Comparison of ENCODE assay signal across 25 cellular contexts in genomic region chr16:31085873-31086628, GRCh38. TPM values are rescaled to one million over a fixed set of nuclear protein-coding genes. Genes with fewer than 3 reads are reported as not detected.
DNase-seq lines count a peak whose midpoint lies in the region; ATAC-seq and TF ChIP-seq lines count a peak whose summit lies in the region.
"Had no signal": no experiment of that assay in that cellular context is flagged by ENCODE, and none has a peak within 500 bp of the region (broad histone marks: within the 10 kb centered on the region; RNA-seq: fewer than 3 reads in every experiment).

No MANE protein-coding gene starts in this region.

- H3K4me1 Mint-ChIP-seq in glutamatergic neuron (ENCODE audit: low read depth, unreplicated experiment), result peaks cover 9% of the 10 kb centered on the region
- H3K4me1 Mint-ChIP-seq in progenitor cell of endocrine pancreas (ENCODE audit: low read depth), result no peaks in the 10 kb centered on the region
- peaks cover 8% of the 10 kb centered on the region for H3K4me1 Mint-ChIP-seq in CD4-positive, alpha-beta T cell (ENCODE audit: low read depth)
- H3K4me1 Mint-ChIP-seq: mesothelial cell of epicardium had no signal

- H3K27me3 Mint-ChIP-seq in glutamatergic neuron (ENCODE audit: unreplicated experiment), result peaks cover 7% of the 10 kb centered on the region
- no peaks in the 10 kb centered on the region for H3K27me3 Mint-ChIP-seq in progenitor cell of endocrine pancreas
- no peaks in the 10 kb centered on the region for H3K27me3 Mint-ChIP-seq in CD4-positive, alpha-beta T cell
- H3K27me3 Mint-ChIP-seq: activated B cell treated with CpG ODN at 0.5 μM for 24 hours; naive thymus-derived CD8-positive, alpha-beta T cell; stimulated activated naive B cell treated with anti-CD40 and anti-IgM and Interleukin-4, amounts not matched to agents 10 μg/mL and 1 μg/mL and 100 μg/mL, for 72 hours had no signal

- H3K27me3 ChIP-seq in RWPE2 (ENCODE audit: insufficient read depth, poor library complexity, severe bottlenecking), result no peaks in the 10 kb centered on the region
- no peaks in the 10 kb centered on the region for H3K27me3 ChIP-seq in thyroid gland
- H3K27me3 ChIP-seq in CD4-positive, alpha-beta T cell (ENCODE audit: control insufficient read depth, insufficient read depth, low read length), result no peaks in the 10 kb centered on the region
- H3K27me3 ChIP-seq: gastroesophageal sphincter, pancreas, right atrium auricular region, suprapubic skin had no signal

- no peak overlapping the region for H3K4me3 Mint-ChIP-seq in glutamatergic neuron (ENCODE audit: unreplicated experiment)
- H3K4me3 Mint-ChIP-seq in progenitor cell of endocrine pancreas (ENCODE audit: low read depth), result no peak overlapping the region
- no peak overlapping the region for H3K4me3 Mint-ChIP-seq in CD4-positive, alpha-beta T cell
- H3K4me3 Mint-ChIP-seq: activated B cell treated with CpG ODN at 0.5 μM for 24 hours; mesothelial cell of epicardium; naive thymus-derived CD8-positive, alpha-beta T cell; stimulated activated naive B cell treated with anti-CD40 and anti-IgM and Interleukin-4, amounts not matched to agents 10 μg/mL and 1 μg/mL and 100 μg/mL, for 72 hours had no signal

- WGBS in thyroid gland, 2 donors, result 92% methylated on average over 14 to 16 of the region's 18 CpGs

- TF ChIP-seq POLR2A in thyroid gland (IDR thresholded peaks at IDR 0.05), result no peak

- TF ChIP-seq CTCF in HEK293 (tag by site-specific recombination; IDR thresholded peaks at IDR 0.05) (no peak), RWPE2 (IDR thresholded peaks at IDR 0.05; ENCODE audit: poor library complexity, severe bottlenecking) (no peak), glutamatergic neuron (IDR thresholded peaks at IDR 0.05; ENCODE audit: partially characterized antibody, unreplicated experiment) (no peak), progenitor cell of endocrine pancreas (IDR thresholded peaks at IDR 0.05; ENCODE audit: unreplicated experiment) (no peak), thyroid gland (IDR thresholded peaks at IDR 0.05) (no peak)
- no peak for TF ChIP-seq CTCF in CD4-positive, alpha-beta T cell (IDR thresholded peaks at IDR 0.05)

- in situ Hi-C loops in ACHN (cut with HindIII; ENCODE audit: low pct_ligation_motif_present, low pct_unique_long_range_greater_than_20kb, low sequenced_read_pairs), result no loop called here

- H3K9me3 Mint-ChIP-seq in glutamatergic neuron (ENCODE audit: unreplicated experiment), result peaks cover 8% of the 10 kb centered on the region
- H3K9me3 Mint-ChIP-seq in progenitor cell of endocrine pancreas (ENCODE audit: low read depth), result no peaks in the 10 kb centered on the region
- no peaks in the 10 kb centered on the region for H3K9me3 Mint-ChIP-seq in CD4-positive, alpha-beta T cell
- H3K9me3 Mint-ChIP-seq: activated B cell treated with CpG ODN at 0.5 μM for 24 hours; activated naive CD4-positive, alpha-beta T cell treated with anti-CD3 and anti-CD28 coated beads, Interleukin-2, amount 50 U/mL, for 72 hours; mesothelial cell of epicardium; naive thymus-derived CD8-positive, alpha-beta T cell; stimulated activated naive B cell treated with anti-CD40 and anti-IgM and Interleukin-4, amounts not matched to agents 10 μg/mL and 1 μg/mL and 100 μg/mL, for 72 hours had no signal

- POLR2A ChIA-PET in HEK293 (lab: Yijun Ruan, JAX), result interaction anchor here (0.7 to 2.7 kb wide), 3 partner anchors 12 to 89 kb away, joined by 3 to 12 read pairs (median 11); partner anchors contain the start of genes KAT8, ZNF646 and ZNF668
- POLR2A ChIA-PET in CD4-positive, alpha-beta T cell (lab: Charles Lee), result interaction anchor here (0.7 to 1.2 kb wide), 2 partner anchors 12 to 56 kb away, joined by 5 to 7 read pairs; partner anchors contain the start of genes ZNF646 and ZNF668

- H3K4me3 ChIP-seq in HEK293 (ENCODE audit: low read depth, low read length), result no peak overlapping the region
- H3K4me3 ChIP-seq in RWPE2 (ENCODE audit: severe bottlenecking), result no peak overlapping the region
- H3K4me3 ChIP-seq in thyroid gland (replicated peaks in 1 of 3), result no peak overlapping the region
- H3K4me3 ChIP-seq: gastroesophageal sphincter, left ventricle myocardium inferior, pancreas, right atrium auricular region, suprapubic skin had no signal

- peak overlapping the region; percentile 72 for H3K27ac Mint-ChIP-seq in glutamatergic neuron (ENCODE audit: unreplicated experiment)
- peak overlapping the region; percentile 33 for H3K27ac Mint-ChIP-seq in progenitor cell of endocrine pancreas
- H3K27ac Mint-ChIP-seq in CD4-positive, alpha-beta T cell, result no peak overlapping the region
- H3K27ac Mint-ChIP-seq: activated B cell treated with CpG ODN at 0.5 μM for 24 hours; mesothelial cell of epicardium; stimulated activated naive B cell treated with anti-CD40 and anti-IgM and Interleukin-4, amounts not matched to agents 10 μg/mL and 1 μg/mL and 100 μg/mL, for 72 hours had no signal

- no peaks in the 10 kb centered on the region for H3K36me3 Mint-ChIP-seq in glutamatergic neuron (ENCODE audit: unreplicated experiment)
- no peaks in the 10 kb centered on the region for H3K36me3 Mint-ChIP-seq in progenitor cell of endocrine pancreas (ENCODE audit: insufficient read depth)
- H3K36me3 Mint-ChIP-seq in CD4-positive, alpha-beta T cell (ENCODE audit: low read depth), result peaks cover 37% of the 10 kb centered on the region

- CTCF ChIA-PET in HEK293 (lab: Yijun Ruan, JAX), result no interaction called here
- CTCF ChIA-PET in CD4-positive, alpha-beta T cell (lab: Charles Lee), result no interaction called here

- H3K9me3 ChIP-seq in HEK293 (ENCODE audit: control insufficient read depth, insufficient read depth, low read depth, low read length), result no peaks in the 10 kb centered on the region
- no peaks in the 10 kb centered on the region for H3K9me3 ChIP-seq in RWPE2 (ENCODE audit: severe bottlenecking)
- no peaks in the 10 kb centered on the region for H3K9me3 ChIP-seq in thyroid gland
- H3K9me3 ChIP-seq in CD4-positive, alpha-beta T cell (ENCODE audit: control insufficient read depth, low read length), result no peaks in the 10 kb centered on the region
- H3K9me3 ChIP-seq: gastroesophageal sphincter, left ventricle myocardium inferior, pancreas, right atrium auricular region, suprapubic skin had no signal

- H3K4me1 ChIP-seq in HEK293 (ENCODE audit: control insufficient read depth, insufficient read depth, low read length) (no peaks in the 10 kb centered on the region), RWPE2 (ENCODE audit: insufficient read depth, poor library complexity, severe bottlenecking) (no peaks in the 10 kb centered on the region), thyroid gland (no peaks in the 10 kb centered on the region)
- H3K4me1 ChIP-seq: pancreas had no signal

- H3K36me3 ChIP-seq in HEK293 (ENCODE audit: control insufficient read depth in 2 of 2, insufficient read depth in 1 of 2, low read length in 2 of 2), result peaks cover 0 to 59% of the 10 kb centered on the region in 2 experiments; a peak in 2 of 3 replicates
- peaks cover 33% of the 10 kb centered on the region for H3K36me3 ChIP-seq in RWPE2 (ENCODE audit: low read depth)
- H3K36me3 ChIP-seq in thyroid gland, result peaks cover 8 to 11% of the 10 kb centered on the region in 2 donors

- DNase-seq in RWPE2 (ENCODE audit: low spot score) (peak; percentile 62), glutamatergic neuron (no peak), progenitor cell of endocrine pancreas (ENCODE audit: low spot score, unreplicated experiment) (no peak), ACHN (no peak), thyroid gland (no peak)
- DNase-seq in CD4-positive, alpha-beta T cell, result no peak
- DNase-seq: activated B cell treated with CpG ODN at 0.5 μM for 24 hours; activated CD4-positive, alpha-beta T cell treated with anti-CD3 and anti-CD28 coated beads, Interleukin-2, amount 50 U/mL, for 4 hours; activated CD8-positive, alpha-beta memory T cell treated with anti-CD3 and anti-CD28 coated beads, Interleukin-2, amount 50 U/mL, for 4 hours; dermis blood vessel endothelial cell; Kasumi-1; left ventricle myocardium inferior; naive thymus-derived CD8-positive, alpha-beta T cell; stimulated activated CD4-positive, alpha-beta T cell treated with anti-CD3 and anti-CD28 coated beads, Interleukin-4, amount 100 ng/mL, for 24 hours; stimulated activated naive B cell treated with anti-CD40 and anti-IgM and Interleukin-4, amounts not matched to agents 10 μg/mL and 1 μg/mL and 100 μg/mL, for 72 hours; T1000 had no signal

- intact Hi-C loops in thyroid gland (cut with DNase I), result no loop called here
- intact Hi-C loops in CD4-positive, alpha-beta T cell (cut with DNase I, micrococcal nuclease), result no loop called here

- no peak for ATAC-seq in RWPE2 (ENCODE audit: low read depth)
- ATAC-seq in CD4-positive, alpha-beta T cell (ENCODE audit: poor library complexity), result no peak
- ATAC-seq: activated naive CD4-positive, alpha-beta T cell treated with anti-CD3 and anti-CD28 coated beads, Interleukin-2, amount 50 U/mL, for 72 hours; gastroesophageal sphincter; HCT116; naive thymus-derived CD8-positive, alpha-beta T cell; pancreas; stimulated activated naive B cell treated with anti-CD40 and anti-IgM and Interleukin-4, amounts not matched to agents 10 μg/mL and 1 μg/mL and 100 μg/mL, for 72 hours had no signal

- H3K27ac ChIP-seq in HEK293 (ENCODE audit: extremely low read depth, low read depth, low read length) (no peak overlapping the region), RWPE2 (ENCODE audit: poor library complexity, severe bottlenecking) (no peak overlapping the region), thyroid gland (no peak overlapping the region)
- H3K27ac ChIP-seq in CD4-positive, alpha-beta T cell (ENCODE audit: low read depth, low read length), result no peak overlapping the region
- H3K27ac ChIP-seq: gastroesophageal sphincter, HL-60, left ventricle myocardium inferior, pancreas, right atrium auricular region, suprapubic skin had no signal

TF ChIP-seq in HEK293, 187 proteins besides CTCF, POLR2A, EP300 and RAD21 (continues in another document):
- TF ChIP-seq ZNF10 (tag by site-specific recombination; IDR thresholded peaks at IDR 0.05), result no peak

RNA-seq across cellular contexts. Expression of gene PRSS53, which starts 2.7 kb away (rescaled TPM):
- 20.4 TPM for total RNA-seq in glutamatergic neuron (ENCODE audit: unreplicated experiment)
- total RNA-seq in progenitor cell of endocrine pancreas, result 2.3 and 2.9 TPM in 2 replicates
- total RNA-seq in thyroid gland, result 1 to 10 TPM in 3 of 4 donors, under 1 TPM in 1; 0.93 to 1.9 (median 1.6) TPM
- 1 to 10 TPM; 3.5 to 3.9 TPM for total RNA-seq in CD4-positive, alpha-beta T cell

RNA-seq across cellular contexts. Expression of gene VKORC1, which starts 8.5 kb away (rescaled TPM):
- total RNA-seq in glutamatergic neuron (ENCODE audit: unreplicated experiment) (152 TPM), progenitor cell of endocrine pancreas (51.0 and 54.8 TPM in 2 replicates), thyroid gland (100 to 1,000 TPM in 2 of 4 donors, 10 to 100 TPM in 2; 58.7 to 145 (median 104) TPM)
- 10 to 100 TPM; 19.0 to 19.2 TPM for total RNA-seq in CD4-positive, alpha-beta T cell

RNA-seq across cellular contexts. Expression of gene ZNF646, which starts 11.8 kb away (rescaled TPM):
- total RNA-seq in glutamatergic neuron (ENCODE audit: unreplicated experiment) (33.1 TPM), progenitor cell of endocrine pancreas (28.5 and 32.6 TPM in 2 replicates), thyroid gland (10 to 100 TPM; 13.3 to 20.1 (median 17.7) TPM)
- 10 to 100 TPM; 14.3 to 16.6 TPM for total RNA-seq in CD4-positive, alpha-beta T cell

RNA-seq across cellular contexts. Expression of gene ZNF668, which starts 12.0 kb away (rescaled TPM):
- total RNA-seq in glutamatergic neuron (ENCODE audit: unreplicated experiment) (15.5 TPM), progenitor cell of endocrine pancreas (14.3 and 17.5 TPM in 2 replicates), thyroid gland (10 to 100 TPM in 3 of 4 donors, 1 to 10 TPM in 1; 9.0 to 15.2 (median 11.9) TPM)
- total RNA-seq in CD4-positive, alpha-beta T cell, result 1 to 10 TPM; 4.5 to 6.0 TPM

RNA-seq across cellular contexts. Expression of gene BCKDK, which starts 22.1 kb away (rescaled TPM):
- 62.4 TPM for total RNA-seq in glutamatergic neuron (ENCODE audit: unreplicated experiment)
- total RNA-seq in progenitor cell of endocrine pancreas, result 40.1 and 41.7 TPM in 2 replicates
- total RNA-seq in thyroid gland, result 10 to 100 TPM; 30.1 to 52.0 (median 40.5) TPM
- total RNA-seq in CD4-positive, alpha-beta T cell, result 1 to 10 TPM; 4.3 to 5.8 TPM
